9 cellular contexts compared by ENCODE assay signal in the genomic region with DNA sequence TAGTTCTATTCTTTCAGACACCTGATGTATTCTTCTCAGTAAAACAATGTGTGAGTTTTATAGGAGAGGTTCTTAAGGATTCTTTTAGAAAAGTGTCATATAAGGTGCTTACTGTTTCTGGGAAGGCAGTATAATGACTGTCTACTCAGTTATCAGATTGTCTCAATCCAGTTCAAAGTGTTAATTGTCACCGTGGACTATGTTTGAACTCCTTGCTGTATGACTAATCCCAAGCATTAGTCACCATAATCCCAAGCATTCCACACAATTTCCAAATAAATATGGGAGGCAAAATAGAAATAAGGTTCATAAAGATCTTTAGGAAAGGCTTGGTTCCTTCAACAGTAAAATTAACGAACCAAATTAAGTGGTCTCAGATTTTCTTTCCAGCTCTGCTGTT.
DNase-seq lines count a peak whose midpoint lies in the region; ATAC-seq and TF ChIP-seq lines count a peak whose summit lies in the region.
"Had no signal": no experiment of that assay in that cellular context is flagged by ENCODE, and none has a peak within 500 bp of the region (broad histone marks: within the 10 kb centered on the region; RNA-seq: fewer than 3 reads in every experiment).

No MANE protein-coding gene starts in this region.

- WGBS in esophagus muscularis mucosa = 64% methylated on average over 2 of the region's 2 CpGs

- H3K9me3 ChIP-seq in esophagus muscularis mucosa = no peaks in the 10 kb centered on the region

- peaks cover 0 to 7% (median 0%) of the 10 kb centered on the region in 4 donors for H3K4me1 ChIP-seq in esophagus muscularis mucosa

- DNase-seq in COLO829 (ENCODE audit: low spot score) (peak; percentile 72), LHCN-M2 (ENCODE audit: low read depth) (peak; percentile 59), choroid plexus epithelial cell (ENCODE audit: low read depth) (peak; percentile 35), lung microvascular endothelial cell (ENCODE audit: low read depth in 2 of 2) (peak; percentile 41 to 88), NCI-H2107 treated with DMSO at 0.1 percent for 48 hours (lab: John Stamatoyannopoulos, UW; ENCODE audit: unreplicated experiment) (no peak), esophagus muscularis mucosa (ENCODE audit: extremely low spot score) (no peak), hippocampal formation (lab: John Stamatoyannopoulos, UW) (no peak)
- DNase-seq: natural killer cell had no signal

- ATAC-seq in GM19035 (IDR thresholded peaks at IDR 0.05; ENCODE audit: unreplicated experiment) = no peak

- TF ChIP-seq POLR2A in esophagus muscularis mucosa (IDR thresholded peaks at IDR 0.05; ENCODE audit: low read depth) = no peak

- H3K36me3 ChIP-seq in esophagus muscularis mucosa = no peaks in the 10 kb centered on the region

- TF ChIP-seq CTCF in choroid plexus epithelial cell (conservative IDR thresholded peaks at IDR 0.05; ENCODE audit: low read depth, low read length) (no peak), esophagus muscularis mucosa (IDR thresholded peaks at IDR 0.05) (no peak)

- intact Hi-C loops in esophagus muscularis mucosa (cut with DNase I) = loop anchor here (10.0 kb wide), 1 partner anchor 619 kb away; no protein-coding TSS in a partner anchor

- H3K27me3 ChIP-seq in esophagus muscularis mucosa = no peaks in the 10 kb centered on the region

- H3K4me3 ChIP-seq in choroid plexus epithelial cell (ENCODE audit: low read depth, low read length) = no peak overlapping the region
- H3K4me3 ChIP-seq in esophagus muscularis mucosa = no peak overlapping the region

- TF ChIP-seq EP300 in esophagus muscularis mucosa (IDR thresholded peaks at IDR 0.05) = no peak

- H3K27ac ChIP-seq in esophagus muscularis mucosa (replicated peaks in 1 of 4) = no peak overlapping the region

Comparison
In these comparisons a context has a peak if more than half of its experiments do, and no peak if none do; other contexts are left out.
1. DNase-seq: peak in COLO829 (single experiment), LHCN-M2 (single experiment), choroid plexus epithelial cell (single experiment) and lung microvascular endothelial cell (2 of 2); none in NCI-H2107 treated with DMSO at 0.1 percent for 48 hours (single experiment), esophagus muscularis mucosa (single experiment) and hippocampal formation (0 of 2).